In the genomic region with DNA sequence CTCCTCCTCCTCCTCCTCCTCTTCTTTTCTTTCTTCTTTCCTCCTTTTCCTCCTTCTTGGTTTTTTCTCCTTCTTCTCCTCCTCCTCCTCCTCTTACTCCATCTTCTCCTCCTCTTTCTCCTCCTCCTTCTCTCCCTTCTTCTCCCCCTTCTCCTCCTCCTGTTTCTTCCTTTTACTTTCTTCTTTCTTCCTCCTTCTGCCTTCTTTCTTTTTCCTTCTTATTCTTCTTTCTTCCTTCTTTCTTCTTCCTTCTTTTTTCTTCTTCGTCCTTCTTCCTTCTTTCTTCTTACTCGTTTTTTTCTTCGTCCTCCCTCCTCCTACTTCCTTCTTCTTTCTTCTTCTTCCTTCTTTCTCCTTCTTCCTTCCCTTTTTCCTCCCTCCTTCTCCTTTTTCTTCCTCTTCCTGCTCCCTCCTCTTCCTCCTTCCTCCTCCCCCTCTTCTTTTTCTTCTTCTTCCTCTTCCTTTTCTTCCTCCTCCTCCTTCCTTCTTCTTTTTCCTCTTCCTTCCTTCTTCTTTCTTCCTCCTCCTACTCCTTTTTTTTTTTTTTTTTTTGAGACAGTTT, we compare ENCODE assay signal across 28 cellular contexts.
"Had no signal": no experiment of that assay in that cellular context is flagged by ENCODE, and none has a peak within 500 bp of the region (broad histone marks: within the 10 kb centered on the region; RNA-seq: fewer than 3 reads in every experiment).

No MANE protein-coding gene starts in this region.

- DNase-seq: activated CD4-positive, alpha-beta T cell treated with anti-CD3 and anti-CD28 coated beads for 48 hours; activated CD4-positive, alpha-beta T cell treated with anti-CD3 and anti-CD28 coated beads, Interleukin-2, amount 50 U/mL, for 4 hours; activated CD4-positive, CD25-positive, alpha-beta regulatory T cell treated with anti-CD3 and anti-CD28 coated beads, Interleukin-2, amount 50 U/mL, for 72 hours; activated CD8-positive, alpha-beta memory T cell treated with anti-CD3 and anti-CD28 coated beads, Interleukin-2, amount 50 U/mL, for 48 hours; activated CD8-positive, alpha-beta T cell treated with anti-CD3 and anti-CD28 coated beads, Interleukin-2, amount 10 ng/mL, durations not matched to agents 7 days and 5 days; activated gamma-delta T cell; activated naive CD4-positive, alpha-beta T cell treated with anti-CD3 and anti-CD28 coated beads, Interleukin-2, amount 50 U/mL, for 16 hours; activated naive CD8-positive, alpha-beta T cell treated with anti-CD3 and anti-CD28 coated beads, Interleukin-2, amount 50 U/mL, for 24 hours; activated T-cell treated with anti-CD3 and anti-CD28 coated beads, Interleukin-2, amount 50 U/mL, for 1 hour; amniotic stem cell; body of pancreas; central memory CD4-positive, alpha-beta T cell; NCI-H1092; NCI-H1417; NCI-H1930; NCI-H345; NCI-H510A; NCI-H526 treated with DMSO at 0.1 percent for 48 hours; NK-92 treated with Interleukin-12 subunit alpha and Interleukin-12 subunit beta, amount 100 ng/mL, for 24 hours; OCI-M1; RPMI8226; SK-N-SH; T-helper 1 cell had no signal

- H3K9me3 ChIP-seq: ascending aorta, body of pancreas, SK-N-SH had no signal

- H3K9me3 Mint-ChIP-seq: activated naive CD8-positive, alpha-beta T cell treated with anti-CD3 and anti-CD28 coated beads, Interleukin-2, amount 50 U/mL, for 24 hours; WTC11 had no signal

- H3K27ac ChIP-seq: ascending aorta, body of pancreas, KMS-11 had no signal

- H3K27me3 Mint-ChIP-seq: activated naive CD8-positive, alpha-beta T cell treated with anti-CD3 and anti-CD28 coated beads, Interleukin-2, amount 50 U/mL, for 24 hours had no signal

- H3K4me1 Mint-ChIP-seq: activated naive CD8-positive, alpha-beta T cell treated with anti-CD3 and anti-CD28 coated beads, Interleukin-2, amount 50 U/mL, for 24 hours; WTC11 had no signal

- H3K27ac Mint-ChIP-seq: activated CD8-positive, alpha-beta T cell treated with anti-CD3 and anti-CD28 coated beads, Interleukin-2, amount 10 ng/mL, durations not matched to agents 7 days and 5 days; activated naive CD8-positive, alpha-beta T cell treated with anti-CD3 and anti-CD28 coated beads, Interleukin-2, amount 50 U/mL, for 24 hours; WTC11 had no signal

- H3K36me3 Mint-ChIP-seq: WTC11 had no signal

- H3K4me3 Mint-ChIP-seq: activated CD8-positive, alpha-beta T cell treated with anti-CD3 and anti-CD28 coated beads, Interleukin-2, amount 10 ng/mL, durations not matched to agents 7 days and 5 days; activated naive CD8-positive, alpha-beta T cell treated with anti-CD3 and anti-CD28 coated beads, Interleukin-2, amount 50 U/mL, for 24 hours; WTC11 had no signal

- ATAC-seq: activated CD8-positive, alpha-beta T cell treated with anti-CD3 and anti-CD28 coated beads, Interleukin-2, amount 10 ng/mL, durations not matched to agents 7 days and 5 days; activated naive CD8-positive, alpha-beta T cell treated with anti-CD3 and anti-CD28 coated beads, Interleukin-2, amount 50 U/mL, for 24 hours; body of pancreas; Panc1; Right ventricle myocardium inferior; WTC11 had no signal

- H3K27me3 ChIP-seq: ascending aorta, body of pancreas had no signal
